Comparison of ENCODE assay signal across 22 cellular contexts in genomic region chr16:2088759-2089358, GRCh38. TPM values are rescaled to one million over a fixed set of nuclear protein-coding genes. Genes with fewer than 3 reads are reported as not detected.
DNase-seq lines count a peak whose midpoint lies in the region; FAIRE-seq and TF ChIP-seq lines count a peak whose summit lies in the region.
"Had no signal": no experiment of that assay in that cellular context is flagged by ENCODE, and none has a peak within 500 bp of the region (broad histone marks: within the 10 kb centered on the region; RNA-seq: fewer than 3 reads in every experiment).

No MANE protein-coding gene starts in this region.

- TF ChIP-seq POLR2A in lower leg skin (IDR thresholded peaks at IDR 0.05) (no peak), esophagus squamous epithelium (IDR thresholded peaks at IDR 0.05) (no peak)

- H3K4me1 ChIP-seq in BLaER1, result peaks cover 56% of the 10 kb centered on the region
- H3K4me1 ChIP-seq in astrocyte (ENCODE audit: insufficient read depth, low read length), result peaks cover 6% of the 10 kb centered on the region
- peaks cover 29% of the 10 kb centered on the region for H3K4me1 ChIP-seq in keratinocyte (ENCODE audit: control insufficient read depth, extremely low read depth, insufficient read depth, low read length)
- peaks cover 3 to 94% (median 16%) of the 10 kb centered on the region in 3 donors for H3K4me1 ChIP-seq in esophagus squamous epithelium

- 48 to 68% methylated on average over 18 to 20 of the region's 20 CpGs for WGBS in lower leg skin, 2 donors
- WGBS in esophagus squamous epithelium, 2 donors, result 67 to 72% methylated on average over 11 to 12 of the region's 20 CpGs

- H3K9me3 Mint-ChIP-seq in HFFc6 (peaks cover 4% of the 10 kb centered on the region; the same call in 1 of the 2 replicates), astrocyte (ENCODE audit: unreplicated experiment) (no peaks in the 10 kb centered on the region)
- H3K9me3 Mint-ChIP-seq: CD8-positive, alpha-beta memory T cell had no signal

- H2AFZ ChIP-seq in astrocyte (ENCODE audit: low read depth, low read length) (no peak overlapping the region), keratinocyte (ENCODE audit: control insufficient read depth, low read length) (no peak overlapping the region)

- no peaks in the 10 kb centered on the region for H3K79me2 ChIP-seq in astrocyte (ENCODE audit: insufficient read depth, low read length)
- H3K79me2 ChIP-seq in keratinocyte (ENCODE audit: control insufficient read depth, insufficient read depth, low read length), result no peaks in the 10 kb centered on the region

- H3K4me1 Mint-ChIP-seq in HFFc6 (ENCODE audit: low read depth) (no peaks in the 10 kb centered on the region), astrocyte (ENCODE audit: low read depth, unreplicated experiment) (no peaks in the 10 kb centered on the region)
- H3K4me1 Mint-ChIP-seq: CD8-positive, alpha-beta memory T cell had no signal

- H3K36me3 ChIP-seq in BLaER1 (peaks cover 94% of the 10 kb centered on the region), astrocyte (ENCODE audit: insufficient read depth, low read length) (no peaks in the 10 kb centered on the region), keratinocyte (ENCODE audit: control insufficient read depth in 2 of 2, extremely low read depth in 1 of 2, insufficient read depth in 2 of 2, low read length in 2 of 2) (peaks cover 24 to 41% of the 10 kb centered on the region in 2 experiments), esophagus squamous epithelium (peaks cover 36 to 97% (median 41%) of the 10 kb centered on the region in 3 donors)

- DNase-seq in HFFc6 (no peak), astrocyte (ENCODE audit: low read depth) (no peak), keratinocyte (ENCODE audit: low read depth, low spot score) (peak; percentile 75), AG08396 (ENCODE audit: low spot score) (no peak), lower leg skin (ENCODE audit: low spot score in 2 of 2) (no peak), globus pallidus (ENCODE audit: low spot score) (no peak), esophagus squamous epithelium (lab: John Stamatoyannopoulos, UW) (no peak)
- DNase-seq: activated CD4-positive, CD25-positive, alpha-beta regulatory T cell treated with anti-CD3 and anti-CD28 coated beads, Interleukin-2, amount 50 U/mL, for 72 hours; activated naive CD4-positive, alpha-beta T cell treated with anti-CD3 and anti-CD28 coated beads, Interleukin-2, amount 50 U/mL, for 16 hours; CD8-positive, alpha-beta memory T cell; DMS79 treated with DMSO at 0.1 percent for 48 hours; islet precursor cell; NCI-H1092 treated with DMSO at 0.1 percent for 48 hours; NCI-H774; SIG-M5; stimulated activated CD4-positive, alpha-beta T cell treated with anti-CD3 and anti-CD28 coated beads, Interleukin-4, amount 100 ng/mL, for 1 hour; stimulated activated naive CD4-positive, alpha-beta T cell had no signal

- no peak for TF ChIP-seq CTCF in HFFc6 (IDR thresholded peaks at IDR 0.05)
- TF ChIP-seq CTCF in astrocyte (IDR thresholded peaks at IDR 0.05; ENCODE audit: insufficient read depth, low read depth, low read length), result no peak
- TF ChIP-seq CTCF in keratinocyte (optimal IDR thresholded peaks at IDR 0.05 in 1 of 3, IDR thresholded peaks at IDR 0.05 in 1 of 3, conservative IDR thresholded peaks at IDR 0.05 in 1 of 3; ENCODE audit: extremely low read depth in 1 of 3, insufficient read depth in 2 of 3, low read length in 3 of 3), result no peak
- no peak for TF ChIP-seq CTCF in lower leg skin (IDR thresholded peaks at IDR 0.05)
- no peak for TF ChIP-seq CTCF in esophagus squamous epithelium (IDR thresholded peaks at IDR 0.05)

- H3K36me3 Mint-ChIP-seq in HFFc6 (ENCODE audit: low read depth) (peaks cover 13% of the 10 kb centered on the region; the same call in 1 of the 2 replicates), astrocyte (ENCODE audit: low read depth, unreplicated experiment) (peaks cover 5% of the 10 kb centered on the region)

- no peaks in the 10 kb centered on the region for H3K9me1 ChIP-seq in keratinocyte (ENCODE audit: control insufficient read depth, extremely low read depth, insufficient read depth, low read length)

- H4K20me1 ChIP-seq in BLaER1, result peaks cover 58% of the 10 kb centered on the region
- peaks cover 38% of the 10 kb centered on the region for H4K20me1 ChIP-seq in astrocyte (ENCODE audit: insufficient read depth, low read length)
- peaks cover 19% of the 10 kb centered on the region for H4K20me1 ChIP-seq in keratinocyte (ENCODE audit: control insufficient read depth, extremely low read depth, insufficient read depth, low read length)

- FAIRE-seq in astrocyte (lab: Jason Lieb, UNC), result no peak
- peak; percentile 23 for FAIRE-seq in keratinocyte (lab: Jason Lieb, UNC)
- FAIRE-seq: frontal cortex, GM12891 had no signal

- H3K4me2 ChIP-seq in BLaER1, result no peak overlapping the region
- no peak overlapping the region for H3K4me2 ChIP-seq in astrocyte (ENCODE audit: low read length)
- peak overlapping the region; percentile 22 for H3K4me2 ChIP-seq in keratinocyte (ENCODE audit: control insufficient read depth, extremely low read depth, insufficient read depth, low read depth, low read length)

- intact Hi-C loops in lower leg skin (cut with DNase I; ENCODE audit: low total_unique reads) (loop anchor here (10.0 kb wide), 1 partner anchor 54 kb away; no protein-coding TSS in a partner anchor), esophagus squamous epithelium (cut with DNase I) (no loop called here)

- H3K9me3 ChIP-seq in BLaER1 (no peaks in the 10 kb centered on the region), astrocyte (ENCODE audit: insufficient read depth, low read depth, low read length) (no peaks in the 10 kb centered on the region), keratinocyte (ENCODE audit: control insufficient read depth, low read depth, low read length) (no peaks in the 10 kb centered on the region), esophagus squamous epithelium (no peaks in the 10 kb centered on the region)
- H3K9me3 ChIP-seq: spleen had no signal

- H3K27me3 ChIP-seq in BLaER1, result no peaks in the 10 kb centered on the region
- H3K27me3 ChIP-seq in astrocyte (ENCODE audit: insufficient read depth, low read length), result no peaks in the 10 kb centered on the region
- H3K27me3 ChIP-seq in keratinocyte (ENCODE audit: control insufficient read depth, extremely low read depth, insufficient read depth, low read length), result no peaks in the 10 kb centered on the region
- no peaks in the 10 kb centered on the region for H3K27me3 ChIP-seq in esophagus squamous epithelium
- H3K27me3 ChIP-seq: spleen had no signal

- H3K4me3 Mint-ChIP-seq in HFFc6 (no peak overlapping the region), astrocyte (ENCODE audit: unreplicated experiment) (no peak overlapping the region)
- H3K4me3 Mint-ChIP-seq: CD8-positive, alpha-beta memory T cell had no signal

- H3K27me3 Mint-ChIP-seq in HFFc6 (ENCODE audit: insufficient read depth) (peaks cover 35% of the 10 kb centered on the region), astrocyte (ENCODE audit: low read depth, unreplicated experiment) (no peaks in the 10 kb centered on the region)
- H3K27me3 Mint-ChIP-seq: CD8-positive, alpha-beta memory T cell had no signal

- no peak overlapping the region for H3K4me3 ChIP-seq in BLaER1
- no peak overlapping the region for H3K4me3 ChIP-seq in astrocyte (ENCODE audit: insufficient read depth, low read depth, low read length)
- H3K4me3 ChIP-seq in keratinocyte (ENCODE audit: control insufficient read depth in 2 of 3, extremely low read depth in 1 of 3, insufficient read depth in 2 of 3, low read depth in 1 of 3, low read length in 3 of 3), result no peak overlapping the region
- no peak overlapping the region for H3K4me3 ChIP-seq in lower leg skin (ENCODE audit: low read depth, poor library complexity, severe bottlenecking)
- no peak overlapping the region for H3K4me3 ChIP-seq in esophagus squamous epithelium
- H3K4me3 ChIP-seq: lung had no signal

- H3K27ac ChIP-seq in BLaER1 (peak overlapping the region; percentile 44; the same call in 1 of the 2 replicates), astrocyte (ENCODE audit: low read depth, low read length) (no peak overlapping the region), keratinocyte (ENCODE audit: control insufficient read depth, insufficient read depth, low read length) (no peak overlapping the region), esophagus squamous epithelium (peak overlapping the region in 1 of 4 donors; percentile 17)

- dilution Hi-C loops in keratinocyte (cut with MboI; ENCODE audit: extremely low pct_ligation_motif_present, low sequenced_read_pairs), result no loop called here

- H3K9ac ChIP-seq in BLaER1 (peak overlapping the region; percentile 38), astrocyte (ENCODE audit: low read length) (no peak overlapping the region), keratinocyte (ENCODE audit: control insufficient read depth, extremely low read depth, insufficient read depth, low read length) (no peak overlapping the region)

- peak overlapping the region; percentile 51; the same call in 1 of the 2 replicates for H3K27ac Mint-ChIP-seq in HFFc6
- peak overlapping the region; percentile 34 for H3K27ac Mint-ChIP-seq in astrocyte (ENCODE audit: unreplicated experiment)

RNA-seq across cellular contexts. Expression of gene TSC2, which starts 41.1 kb away (rescaled TPM):
- total RNA-seq in HFFc6 (2021; fragmentation: NEBNext Ultra II Directional; extraction: Animal tissue kit (Norgen Biotek cat#: 25700)), result 10 to 100 TPM; 72.0 to 88.3 (median 83.2) TPM
- total RNA-seq in astrocyte (89.5 and 94.6 TPM in 2 replicates), lower leg skin (100 to 1,000 TPM in 1 of 4 donors, 10 to 100 TPM in 3; 56.7 to 130 (median 65.1) TPM), esophagus squamous epithelium (10 to 100 TPM; 22.8 to 79.7 (median 41.2) TPM)
- polyA plus RNA-seq in keratinocyte, result 22.6 to 28.8 TPM (median 23.3 TPM) in 3 replicates
- 92.2 TPM for polyA plus RNA-seq in keratinocyte (2011; ENCODE audit: low read depth)
- 19.2 and 33.9 TPM in 2 replicates for polyA plus RNA-seq in keratinocyte (2011; cell fraction: cytosol; rRNA removed)
- polyA plus RNA-seq in keratinocyte (2011; cell fraction: nucleus; rRNA removed), result 84.1 and 102 TPM in 2 replicates
- 39.4 and 44.8 TPM in 2 replicates for polyA plus RNA-seq in keratinocyte (2012; ENCODE audit: low replicate concordance)
- 57.4 to 178 TPM (median 59.4 TPM) in 3 replicates for polyA minus RNA-seq in keratinocyte
- polyA minus RNA-seq in keratinocyte (2011; cell fraction: cytosol; rRNA and poly(A)+ RNA removed), result 62.2 TPM
- 68.1 and 70.6 TPM in 2 replicates for polyA minus RNA-seq in keratinocyte (2011; cell fraction: nucleus; rRNA and poly(A)+ RNA removed)

RNA-seq across cellular contexts. Expression of gene NTHL1, which starts 41.2 kb away (rescaled TPM):
- total RNA-seq in HFFc6 (2021; fragmentation: NEBNext Ultra II Directional; extraction: Animal tissue kit (Norgen Biotek cat#: 25700)), result 10 to 100 TPM; 23.7 to 31.5 (median 26.4) TPM
- total RNA-seq in astrocyte (13.2 and 13.7 TPM in 2 replicates), lower leg skin (10 to 100 TPM in 3 of 4 donors, 1 to 10 TPM in 1; 5.8 to 29.9 (median 21.5) TPM), esophagus squamous epithelium (10 to 100 TPM in 2 of 4 donors, 1 to 10 TPM in 2; 7.8 to 26.0 (median 10.0) TPM)
- polyA plus RNA-seq in keratinocyte, result 8.5 to 16.0 TPM (median 10.9 TPM) in 3 replicates
- polyA plus RNA-seq in keratinocyte (2011; ENCODE audit: low read depth), result 7.0 TPM
- polyA plus RNA-seq in keratinocyte (2011; cell fraction: cytosol; rRNA removed), result 6.1 and 16.9 TPM in 2 replicates
- polyA plus RNA-seq in keratinocyte (2011; cell fraction: nucleus; rRNA removed), result 9.7 and 14.1 TPM in 2 replicates
- polyA plus RNA-seq in keratinocyte (2012; ENCODE audit: low replicate concordance), result 4.8 and 18.1 TPM in 2 replicates
- 8.6 to 10.6 TPM (median 9.2 TPM) in 3 replicates for polyA minus RNA-seq in keratinocyte
- 24.7 TPM for polyA minus RNA-seq in keratinocyte (2011; cell fraction: cytosol; rRNA and poly(A)+ RNA removed)
- polyA minus RNA-seq in keratinocyte (2011; cell fraction: nucleus; rRNA and poly(A)+ RNA removed), result 5.4 and 9.2 TPM in 2 replicates

RNA-seq across cellular contexts. Expression of gene PKD1, which starts 46.8 kb away (rescaled TPM):
- 100 to 1,000 TPM in 1 of 6 experiments, 10 to 100 TPM in 5; 77.9 to 118 (median 82.5) TPM for total RNA-seq in HFFc6 (2021; fragmentation: NEBNext Ultra II Directional; extraction: Animal tissue kit (Norgen Biotek cat#: 25700))
- total RNA-seq in astrocyte, result 112 and 128 TPM in 2 replicates
- 10.6 to 22.9 TPM (median 16.4 TPM) in 3 replicates for polyA plus RNA-seq in keratinocyte
- 11.0 TPM for polyA plus RNA-seq in keratinocyte (2011; ENCODE audit: low read depth)
- polyA plus RNA-seq in keratinocyte (2011; cell fraction: cytosol; rRNA removed), result 3.8 and 11.5 TPM in 2 replicates
- 104 and 139 TPM in 2 replicates for polyA plus RNA-seq in keratinocyte (2011; cell fraction: nucleus; rRNA removed)
- polyA plus RNA-seq in keratinocyte (2012; ENCODE audit: low replicate concordance), result 19.6 and 30.4 TPM in 2 replicates
- polyA minus RNA-seq in keratinocyte, result 39.6 to 62.5 TPM (median 40.9 TPM) in 3 replicates
- polyA minus RNA-seq in keratinocyte (2011; cell fraction: cytosol; rRNA and poly(A)+ RNA removed), result 57.4 TPM
- 139 and 161 TPM in 2 replicates for polyA minus RNA-seq in keratinocyte (2011; cell fraction: nucleus; rRNA and poly(A)+ RNA removed)
- 100 to 1,000 TPM; 125 to 266 (median 192) TPM for total RNA-seq in lower leg skin
- 100 to 1,000 TPM in 1 of 4 donors, 10 to 100 TPM in 3; 34.1 to 123 (median 64.1) TPM for total RNA-seq in esophagus squamous epithelium

RNA-seq across cellular contexts. Expression of gene RAB26, which starts 59.6 kb away (rescaled TPM):
- 1 to 10 TPM in 1 of 6 experiments, under 1 TPM in 5; 0.31 to 1.2 (median 0.65) TPM for total RNA-seq in HFFc6 (2021; fragmentation: NEBNext Ultra II Directional; extraction: Animal tissue kit (Norgen Biotek cat#: 25700))
- total RNA-seq in astrocyte (1.2 and 1.4 TPM in 2 replicates), lower leg skin (1 to 10 TPM in 3 of 4 donors, not detected in 1; 1.6 to 2.9 (median 2.0) TPM), esophagus squamous epithelium (1 to 10 TPM in 2 of 4 donors, under 1 TPM in 2; 0.26 to 4.2 (median 0.99) TPM)
- 0.44 to 0.91 TPM (median 0.58 TPM) in 3 replicates for polyA plus RNA-seq in keratinocyte
- polyA plus RNA-seq in keratinocyte (2011; ENCODE audit: low read depth), result not detected
- polyA plus RNA-seq in keratinocyte (2011; cell fraction: cytosol; rRNA removed), result 0.21 and 0.70 TPM in 2 replicates
- polyA plus RNA-seq in keratinocyte (2011; cell fraction: nucleus; rRNA removed), result 1.0 and 2.2 TPM in 2 replicates
- 0.83 and 1.5 TPM in 2 replicates for polyA plus RNA-seq in keratinocyte (2012; ENCODE audit: low replicate concordance)
- 0.23 to 0.77 TPM in 2 of 3 replicates, not detected in the other for polyA minus RNA-seq in keratinocyte
- polyA minus RNA-seq in keratinocyte (2011; cell fraction: cytosol; rRNA and poly(A)+ RNA removed), result not detected
- 0.74 and 1.2 TPM in 2 replicates for polyA minus RNA-seq in keratinocyte (2011; cell fraction: nucleus; rRNA and poly(A)+ RNA removed)
